In the genomic region with DNA sequence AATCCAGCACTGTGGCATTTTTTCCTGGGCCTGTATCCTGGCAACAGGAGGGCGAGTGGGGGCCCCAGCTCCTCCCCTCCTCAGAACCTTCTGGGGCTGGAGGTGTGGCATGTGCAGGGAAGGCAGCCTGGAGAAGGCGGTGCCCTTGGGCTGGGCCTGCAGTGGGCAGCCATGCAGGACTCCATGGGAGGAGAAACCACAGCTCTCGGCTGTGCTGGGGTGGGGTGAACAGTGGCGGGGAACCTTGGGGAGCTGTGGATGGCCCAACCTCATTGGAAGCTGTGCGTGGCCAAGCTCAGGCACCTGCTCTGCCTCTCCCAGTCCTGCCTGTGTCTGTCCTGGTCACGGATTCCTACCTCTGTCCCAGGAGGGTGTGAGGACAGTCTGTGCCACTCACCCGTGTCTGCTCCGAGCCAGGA, we compare ENCODE assay signal across 11 cellular contexts. TPM values are rescaled to one million over a fixed set of nuclear protein-coding genes. Genes with fewer than 3 reads are reported as not detected.
DNase-seq lines count a peak whose midpoint lies in the region; ATAC-seq and TF ChIP-seq lines count a peak whose summit lies in the region.
"Had no signal": no experiment of that assay in that cellular context is flagged by ENCODE, and none has a peak within 500 bp of the region (broad histone marks: within the 10 kb centered on the region; RNA-seq: fewer than 3 reads in every experiment).

No MANE protein-coding gene starts in this region.

- WGBS in mammary epithelial cell (ENCODE audit: low coverage, missing lambda C conversion rate): 93% methylated on average over 3 of the region's 8 CpGs
- 16 to 22% methylated on average over 8 of the region's 8 CpGs for WGBS in aorta, 2 donors

- TF ChIP-seq POLR2A in breast epithelium (IDR thresholded peaks at IDR 0.05): no peak
- TF ChIP-seq POLR2A in erythroblast (IDR thresholded peaks at IDR 0.05; ENCODE audit: low read length): no peak

- no peaks in the 10 kb centered on the region for H3K36me3 ChIP-seq in breast epithelium
- H3K36me3 ChIP-seq in mammary epithelial cell (ENCODE audit: insufficient read depth, low read length): no peaks in the 10 kb centered on the region
- no peaks in the 10 kb centered on the region for H3K36me3 ChIP-seq in aorta (ENCODE audit: control insufficient read depth in 1 of 2, insufficient read depth in 2 of 2, low read length in 1 of 2)
- H3K36me3 ChIP-seq in Karpas-422 (ENCODE audit: insufficient read depth, low read length): no peaks in the 10 kb centered on the region

- peaks cover 7 to 12% of the 10 kb centered on the region in 2 donors for H3K4me1 ChIP-seq in breast epithelium
- peaks cover 12% of the 10 kb centered on the region for H3K4me1 ChIP-seq in mammary epithelial cell (ENCODE audit: insufficient read depth, low read length)
- H3K4me1 ChIP-seq in aorta (ENCODE audit: control insufficient read depth in 1 of 2, insufficient read depth in 2 of 2, low read length in 2 of 2): no peaks in the 10 kb centered on the region
- H3K4me1 ChIP-seq in Karpas-422 (ENCODE audit: low read length): no peaks in the 10 kb centered on the region
- H3K4me1 ChIP-seq: parathyroid adenoma had no signal

- no peaks in the 10 kb centered on the region for H3K9me2 ChIP-seq in Karpas-422 (replicated peaks; ENCODE audit: insufficient read depth, low read length)

- H3K4me2 ChIP-seq in mammary epithelial cell (ENCODE audit: insufficient read depth, low read depth, low read length) (no peak overlapping the region), Karpas-422 (ENCODE audit: low read depth, low read length, poor library complexity, severe bottlenecking) (no peak overlapping the region)

- peaks cover 28% of the 10 kb centered on the region for H3K79me2 ChIP-seq in mammary epithelial cell (ENCODE audit: insufficient read depth, low read length)
- no peaks in the 10 kb centered on the region for H3K79me2 ChIP-seq in Karpas-422 (ENCODE audit: low read length)
- H3K79me2 ChIP-seq: parathyroid adenoma had no signal

- TF ChIP-seq CTCF in breast epithelium (IDR thresholded peaks at IDR 0.05) (no peak), mammary epithelial cell (conservative IDR thresholded peaks at IDR 0.05 in 1 of 2, IDR thresholded peaks at IDR 0.05 in 1 of 2; ENCODE audit: extremely low read depth in 1 of 2, insufficient read depth in 1 of 2, low read depth in 1 of 2, low read length in 2 of 2) (no peak)

- H3K27ac ChIP-seq in breast epithelium: peak overlapping the region; percentile 29 to 61
- no peak overlapping the region for H3K27ac ChIP-seq in mammary epithelial cell (ENCODE audit: insufficient read depth, low read depth, low read length)
- H3K27ac ChIP-seq in aorta (ENCODE audit: low read depth in 1 of 2, low read length in 2 of 2): peak overlapping the region in 1 of 2 donors; percentile 64
- no peak overlapping the region for H3K27ac ChIP-seq in Karpas-422 (ENCODE audit: low read length)
- H3K27ac ChIP-seq: parathyroid adenoma had no signal

- H2AFZ ChIP-seq in mammary epithelial cell (ENCODE audit: low read depth, low read length) (no peak overlapping the region), Karpas-422 (ENCODE audit: low read length) (no peak overlapping the region)
- H2AFZ ChIP-seq: parathyroid adenoma had no signal

- DNase-seq in breast epithelium (ENCODE audit: low spot score in 2 of 2) (no peak), mammary epithelial cell (no peak), erythroblast (lab: John Stamatoyannopoulos, UW) (peak; percentile 33 to 50), mucosa of gallbladder (ENCODE audit: low spot score) (peak; percentile 78), aorta (peak; percentile 83 to 89), NCI-H82 treated with DMSO at 0.1 percent for 48 hours (lab: John Stamatoyannopoulos, UW; ENCODE audit: unreplicated experiment) (no peak), Karpas-422 (no peak)
- no peak for DNase-seq in NK-92 treated with Interleukin-12 subunit alpha and Interleukin-12 subunit beta, amount 100 ng/mL, for 24 hours (lab: John Stamatoyannopoulos, UW)
- DNase-seq: activated CD4-positive, alpha-beta T cell treated with anti-CD3 and anti-CD28 coated beads for 1 hour; NCI-H526 treated with DMSO at 0.1 percent for 48 hours had no signal

- H3K4me3 ChIP-seq in breast epithelium: no peak overlapping the region
- H3K4me3 ChIP-seq in mammary epithelial cell (replicated peaks in 1 of 3; ENCODE audit: insufficient read depth in 1 of 3, low read depth in 2 of 3, low read length in 3 of 3): no peak overlapping the region
- H3K4me3 ChIP-seq in aorta (ENCODE audit: low read length in 2 of 2): no peak overlapping the region
- H3K4me3 ChIP-seq in Karpas-422 (ENCODE audit: low read length): no peak overlapping the region

- no TSS peak for BruUV-seq in mammary epithelial cell (replicated peaks; lab: Mats Ljungman, UMichigan)

- dilution Hi-C loops in mammary epithelial cell (cut with HindIII; ENCODE audit: low sequenced_read_pairs): loop anchor here (5.0 kb wide), 1 partner anchor 88 kb away; no protein-coding TSS in a partner anchor

- no peaks in the 10 kb centered on the region for H3K27me3 ChIP-seq in breast epithelium
- no peaks in the 10 kb centered on the region for H3K27me3 ChIP-seq in mammary epithelial cell (ENCODE audit: insufficient read depth, low read length)
- H3K27me3 ChIP-seq in aorta (ENCODE audit: control insufficient read depth in 1 of 2, insufficient read depth in 2 of 2, low read length in 1 of 2): no peaks in the 10 kb centered on the region
- H3K27me3 ChIP-seq in Karpas-422 (ENCODE audit: low read length): no peaks in the 10 kb centered on the region

- H3K9me3 ChIP-seq in breast epithelium (no peaks in the 10 kb centered on the region), mammary epithelial cell (replicated peaks; ENCODE audit: insufficient read depth, low read length) (no peaks in the 10 kb centered on the region), aorta (ENCODE audit: control insufficient read depth, low read length) (no peaks in the 10 kb centered on the region), Karpas-422 (ENCODE audit: low read length) (no peaks in the 10 kb centered on the region)

- CTCF ChIA-PET in mammary epithelial cell (lab: Charles Lee; ENCODE audit: low non-redundant PET): no interaction called here

- in situ Hi-C loops in mammary epithelial cell (cut with MboI; ENCODE audit: low sequenced_read_pairs in 2 of 2): no loop called here

- intact Hi-C loops in breast epithelium (cut with DNase I; ENCODE audit: low total_unique reads): no loop called here
- intact Hi-C loops in mammary epithelial cell (cut with micrococcal nuclease): no loop called here
- intact Hi-C loops in aorta (cut with DNase I): no loop called here

- H3K9ac ChIP-seq in mammary epithelial cell (ENCODE audit: insufficient read depth, low read length) (no peak overlapping the region), Karpas-422 (ENCODE audit: low read length) (no peak overlapping the region)
- H3K9ac ChIP-seq: parathyroid adenoma had no signal

- ATAC-seq in aorta (ENCODE audit: low FRiP score): peak; percentile 84

- no peaks in the 10 kb centered on the region for H4K20me1 ChIP-seq in mammary epithelial cell (ENCODE audit: insufficient read depth, low read length)
- H4K20me1 ChIP-seq in Karpas-422 (ENCODE audit: insufficient read depth, low read depth, low read length): no peaks in the 10 kb centered on the region

RNA-seq across cellular contexts. Expression of a gene that starts 15.7 kb away (rescaled TPM):
- total RNA-seq in breast epithelium (10 to 100 TPM; 48.3 to 62.9 (median 55.8) TPM), mammary epithelial cell (10 to 100 TPM; 45.6 to 79.7 TPM), mucosa of gallbladder (172 TPM), aorta (100 to 1,000 TPM; 289 to 301 TPM)
- polyA plus RNA-seq in mammary epithelial cell (27.3 TPM), aorta (100 to 1,000 TPM in 1 of 2 donors, 10 to 100 TPM in 1; 97.3 to 963 TPM)
- 7.5 TPM for polyA minus RNA-seq in mammary epithelial cell
- total RNA-seq in Karpas-422 (2014; rRNA removed; shearing (Covaris generic); ENCODE audit: low replicate concordance): 0.11 and 0.36 TPM in 2 replicates

Comparison
In these comparisons a context has a peak if more than half of its experiments do, and no peak if none do; other contexts are left out.
1. H3K27ac ChIP-seq: peak in breast epithelium (2 of 2); none in mammary epithelial cell (single experiment) and Karpas-422 (single experiment).
2. DNase-seq: peak in erythroblast (2 of 2), mucosa of gallbladder (single experiment) and aorta (2 of 2); none in breast epithelium (0 of 2), mammary epithelial cell (single experiment), NCI-H82 treated with DMSO at 0.1 percent for 48 hours (single experiment), Karpas-422 (single experiment) and NK-92 treated with Interleukin-12 subunit alpha and Interleukin-12 subunit beta, amount 100 ng/mL, for 24 hours (single experiment).
3. RNA of a gene that starts 15.7 kb away (total RNA-seq): 289 to 301 TPM in aorta, 172 TPM in mucosa of gallbladder (single experiment), 45.6 to 79.7 TPM in mammary epithelial cell and 48.3 to 62.9 TPM in breast epithelium; 0.11 to 0.36 TPM in Karpas-422; every median in the first group is over 10 times any median in the second.